Comparison of ENCODE assay signal across 14 cellular contexts in the genomic region with DNA sequence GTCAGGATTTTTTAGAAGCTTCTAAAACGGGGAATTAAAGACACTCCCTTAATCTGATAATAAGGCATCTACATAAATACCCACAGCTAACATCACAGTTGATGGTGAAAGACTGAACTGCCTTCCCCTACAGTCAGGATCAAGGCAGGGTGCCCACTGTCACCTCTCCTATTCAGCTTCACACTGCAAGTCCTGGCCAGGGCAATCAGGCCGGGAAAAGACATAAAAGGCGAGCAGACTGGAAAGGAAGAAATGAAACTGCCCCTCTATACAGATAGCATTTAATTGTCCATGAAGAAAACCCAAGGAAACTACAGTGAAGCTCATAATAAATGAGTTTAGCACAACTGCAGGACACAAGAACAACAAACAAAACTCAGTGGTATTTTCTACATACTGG.
A peak's percentile ranks its signal among the peaks of the same experiment; 100 is the strongest.
DNase-seq lines count a peak whose midpoint lies in the region; TF ChIP-seq lines count a peak whose summit lies in the region.
"Had no signal": no experiment of that assay in that cellular context is flagged by ENCODE, and none has a peak within 500 bp of the region (broad histone marks: within the 10 kb centered on the region; RNA-seq: fewer than 3 reads in every experiment).

No MANE protein-coding gene starts in this region.

- no peak overlapping the region for H2AK5ac ChIP-seq in H9 (ENCODE audit: insufficient read length, low read length)

- H3K14ac ChIP-seq in H9 (ENCODE audit: insufficient read depth, low read length), result no peak overlapping the region

- no peak for TF ChIP-seq POLR2A in esophagus squamous epithelium (IDR thresholded peaks at IDR 0.05)

- H3K4me1 ChIP-seq in H9 (ENCODE audit: insufficient read depth, low read length) (no peaks in the 10 kb centered on the region), esophagus squamous epithelium (no peaks in the 10 kb centered on the region)
- H3K4me1 ChIP-seq: HAP-1 had no signal

- no peak overlapping the region for H2BK120ac ChIP-seq in H9 (ENCODE audit: low read depth, low read length, poor library complexity, severe bottlenecking)

- H3K9me3 ChIP-seq in H9 (ENCODE audit: control insufficient read depth, low read depth, low read length), result no peaks in the 10 kb centered on the region
- H3K9me3 ChIP-seq in esophagus squamous epithelium, result no peaks in the 10 kb centered on the region
- H3K9me3 ChIP-seq: HAP-1 had no signal

- H3K56ac ChIP-seq in H9 (ENCODE audit: insufficient read length, low read depth, low read length), result no peak overlapping the region

- no CpG with 5 or more reads among the region's 3 CpGs for WGBS in H9 (ENCODE audit: extremely low coverage, insufficient read length, low lambda C conversion rate)
- WGBS in esophagus squamous epithelium, 2 donors, result 80 to 96% methylated on average over 3 of the region's 3 CpGs

- no peak overlapping the region for H3K4me3 ChIP-seq in esophagus squamous epithelium
- H3K4me3 ChIP-seq: HAP-1 had no signal

- no peak overlapping the region for H2BK20ac ChIP-seq in H9 (ENCODE audit: low read depth, low read length, poor library complexity, severe bottlenecking)

- H3K4ac ChIP-seq in H9 (ENCODE audit: low read depth, low read length), result no peak overlapping the region

- no peak for DNase-seq in activated T-cell treated with anti-CD3 and anti-CD28 coated beads, Interleukin-2, amount 50 U/mL, for 24 hours
- DNase-seq in activated T-cell treated with anti-CD3 and anti-CD28 coated beads for 4 hours, result no peak
- DNase-seq in H9, result no peak
- DNase-seq in medulla oblongata (ENCODE audit: extremely low spot score), result peak; percentile 15
- no peak for DNase-seq in NCI-H128 (lab: John Stamatoyannopoulos, UW; ENCODE audit: unreplicated experiment)
- no peak for DNase-seq in esophagus squamous epithelium (lab: John Stamatoyannopoulos, UW)
- DNase-seq: 8988T; AML-193; CD4-positive, alpha-beta T cell; DMS79; GOT3 had no signal

- H4K8ac ChIP-seq in H9 (replicated peaks; ENCODE audit: insufficient read length, low read depth, low read length), result no peak overlapping the region

- H3K18ac ChIP-seq in H9 (ENCODE audit: insufficient read length, low read depth, low read length), result no peak overlapping the region

- peaks cover 82% of the 10 kb centered on the region for H3K36me3 Mint-ChIP-seq in activated T-cell treated with anti-CD3 and anti-CD28 coated beads, Interleukin-2, amount 50 U/mL, for 24 hours (ENCODE audit: low read depth)
- peaks cover 44 to 51% (median 46%) of the 10 kb centered on the region in 3 experiments; a peak in 6 of 7 replicates for H3K36me3 Mint-ChIP-seq in H9 (ENCODE audit: insufficient read depth in 1 of 3, low read depth in 3 of 3)

- no peaks in the 10 kb centered on the region for H4K20me1 ChIP-seq in H9 (ENCODE audit: control insufficient read depth, insufficient read depth, insufficient read length)

- no peak overlapping the region for H2AFZ ChIP-seq in H9 (ENCODE audit: low read length)

- H3K79me2 ChIP-seq in H9 (ENCODE audit: insufficient read depth, low read length), result no peaks in the 10 kb centered on the region; the same call in 1 of the 2 replicates

- no peaks in the 10 kb centered on the region for H3K23me2 ChIP-seq in H9 (ENCODE audit: insufficient read length, low read depth, low read length, poor library complexity, severe bottlenecking)

- TF ChIP-seq CTCF in 22Rv1 (IDR thresholded peaks at IDR 0.05), result no peak
- no peak for TF ChIP-seq CTCF in H9 (conservative IDR thresholded peaks at IDR 0.05)
- TF ChIP-seq CTCF in esophagus squamous epithelium (IDR thresholded peaks at IDR 0.05), result no peak

- no peak overlapping the region for H2BK12ac ChIP-seq in H9 (ENCODE audit: insufficient read length, low read depth, low read length)

- peak overlapping the region; percentile 3 for H3K27ac Mint-ChIP-seq in activated T-cell treated with anti-CD3 and anti-CD28 coated beads, Interleukin-2, amount 50 U/mL, for 24 hours
- H3K27ac Mint-ChIP-seq in H9, result peak overlapping the region in 2 of 3 experiments; percentile 49 to 86; a peak in 3 of 7 replicates
- H3K27ac Mint-ChIP-seq: CD4-positive, alpha-beta T cell; IgD-negative memory B cell had no signal

- H3K9ac ChIP-seq in H9 (ENCODE audit: extremely low read depth, insufficient read length, low read length), result no peak overlapping the region

- H3K27ac ChIP-seq in 22Rv1 (0 out of 2 replicates have a peak overlapping the region, but pooled peaks have one; percentile 10), H9 (ENCODE audit: insufficient read length, low read depth, low read length) (no peak overlapping the region), esophagus squamous epithelium (no peak overlapping the region)

- peaks cover 10% of the 10 kb centered on the region for H3K4me1 Mint-ChIP-seq in activated T-cell treated with anti-CD3 and anti-CD28 coated beads, Interleukin-2, amount 50 U/mL, for 24 hours (ENCODE audit: low read depth)
- H3K4me1 Mint-ChIP-seq in H9, result peaks cover 4 to 8% of the 10 kb centered on the region in 2 experiments; a peak in 3 of 4 replicates

- no peaks in the 10 kb centered on the region for H3K9me3 Mint-ChIP-seq in activated T-cell treated with anti-CD3 and anti-CD28 coated beads, Interleukin-2, amount 50 U/mL, for 24 hours
- H3K9me3 Mint-ChIP-seq in H9, result no peaks in the 10 kb centered on the region
- H3K9me3 Mint-ChIP-seq: CD4-positive, alpha-beta T cell; IgD-negative memory B cell had no signal

- intact Hi-C loops in esophagus squamous epithelium (cut with DNase I), result no loop called here

- no peak overlapping the region for H2BK15ac ChIP-seq in H9 (ENCODE audit: low read depth, low read length)

- no peak overlapping the region for H3T11ph ChIP-seq in H9 (ENCODE audit: low read length)

- no peaks in the 10 kb centered on the region for H3K27me3 Mint-ChIP-seq in activated T-cell treated with anti-CD3 and anti-CD28 coated beads, Interleukin-2, amount 50 U/mL, for 24 hours
- no peaks in the 10 kb centered on the region for H3K27me3 Mint-ChIP-seq in H9 (ENCODE audit: low read depth)
- H3K27me3 Mint-ChIP-seq: CD4-positive, alpha-beta T cell; IgD-negative memory B cell had no signal

- H3K27me3 ChIP-seq in H9 (ENCODE audit: insufficient read depth, low read length), result no peaks in the 10 kb centered on the region
- no peaks in the 10 kb centered on the region for H3K27me3 ChIP-seq in esophagus squamous epithelium

- H3K79me1 ChIP-seq in H9 (ENCODE audit: insufficient read depth, low read depth, low read length, poor library complexity, severe bottlenecking), result peaks cover 3% of the 10 kb centered on the region

- no peak overlapping the region for H3K4me3 Mint-ChIP-seq in activated T-cell treated with anti-CD3 and anti-CD28 coated beads, Interleukin-2, amount 50 U/mL, for 24 hours
- H3K4me3 Mint-ChIP-seq in H9, result no peak overlapping the region
- H3K4me3 Mint-ChIP-seq: CD4-positive, alpha-beta T cell; IgD-negative memory B cell had no signal

- H3K23ac ChIP-seq in H9 (ENCODE audit: insufficient read length, low read depth, low read length), result no peak overlapping the region

- no peak overlapping the region for H3K4me2 ChIP-seq in H9 (ENCODE audit: insufficient read depth, insufficient read length, low read length)

- no peak overlapping the region for H4K91ac ChIP-seq in H9 (ENCODE audit: insufficient read length, low read depth, low read length)

- no peak overlapping the region for H2BK5ac ChIP-seq in H9 (ENCODE audit: insufficient read length, low read length)

- peaks cover 3 to 88% (median 8%) of the 10 kb centered on the region in 3 donors for H3K36me3 ChIP-seq in esophagus squamous epithelium

- H4K5ac ChIP-seq in H9 (ENCODE audit: insufficient read length, low read depth, low read length), result no peak overlapping the region
